In genomic region chr1:147641695-147642592, GRCh38 we compare ENCODE assay signal across 8 cellular contexts. TPM values are rescaled to one million over a fixed set of nuclear protein-coding genes. Genes with fewer than 3 reads are reported as not detected.
DNase-seq lines count a peak whose midpoint lies in the region; ATAC-seq and TF ChIP-seq lines count a peak whose summit lies in the region.

No MANE protein-coding gene starts in this region.

- no peak overlapping the region for H3K27ac Mint-ChIP-seq in activated naive CD8-positive, alpha-beta T cell treated with anti-CD3 and anti-CD28 coated beads, Interleukin-2, amount 50 U/mL, for 24 hours

- ATAC-seq in PC-3 (peak; percentile 54), GM18907 (IDR thresholded peaks at IDR 0.05; ENCODE audit: unreplicated experiment) (no peak), HG02798 (IDR thresholded peaks at IDR 0.05; ENCODE audit: poor library complexity, unreplicated experiment) (no peak)
- no peak for ATAC-seq in activated naive CD8-positive, alpha-beta T cell treated with anti-CD3 and anti-CD28 coated beads, Interleukin-2, amount 50 U/mL, for 24 hours

- intact Hi-C loops in PC-3 (cut with micrococcal nuclease), result loop anchor here (1.0 to 2.0 kb wide), 6 partner anchors 35 to 248 kb away; no protein-coding TSS in a partner anchor

- BruUV-seq in PC-3 (replicated peaks; lab: Mats Ljungman, UMichigan), result no TSS peak

- POLR2A ChIA-PET in PC-3 (lab: Charles Lee; ENCODE audit: unreplicated experiment), result interaction anchor here (0.5 kb wide), 2 partner anchors 103 to 127 kb away, joined by 3 to 4 read pairs; no protein-coding TSS in a partner anchor

- H3K9me3 ChIP-seq in PC-3 (ENCODE audit: low read length), result no peaks in the 10 kb centered on the region
- no peaks in the 10 kb centered on the region for H3K9me3 ChIP-seq in hepatocyte (ENCODE audit: low read depth)

- H3K4me2 ChIP-seq in PC-3 (ENCODE audit: low read length), result no peak overlapping the region
- peak overlapping the region; percentile 25 for H3K4me2 ChIP-seq in hepatocyte

- H3K27me3 Mint-ChIP-seq in activated naive CD8-positive, alpha-beta T cell treated with anti-CD3 and anti-CD28 coated beads, Interleukin-2, amount 50 U/mL, for 24 hours, result no peaks in the 10 kb centered on the region

- peak; percentile 97 for TF ChIP-seq CTCF in PC-3 (conservative IDR thresholded peaks at IDR 0.05; ENCODE audit: low read depth, low read length)
- peak; percentile 72 for TF ChIP-seq CTCF in hepatocyte (IDR thresholded peaks at IDR 0.05; ENCODE audit: poor library complexity)

- CTCF ChIA-PET in PC-3 (lab: Charles Lee), result interaction anchor here (0.6 kb wide), 2 partner anchors 104 to 253 kb away, joined by 3 to 4 read pairs; no protein-coding TSS in a partner anchor

- H3K9me3 Mint-ChIP-seq in activated naive CD8-positive, alpha-beta T cell treated with anti-CD3 and anti-CD28 coated beads, Interleukin-2, amount 50 U/mL, for 24 hours, result no peaks in the 10 kb centered on the region

- no peak overlapping the region for H3K9ac ChIP-seq in PC-3 (ENCODE audit: low read length)

- H3K27ac ChIP-seq in PC-3 (ENCODE audit: low read length) (no peak overlapping the region), hepatocyte (no peak overlapping the region)

- no peaks in the 10 kb centered on the region for H3K27me3 ChIP-seq in PC-3 (ENCODE audit: low read length)
- no peaks in the 10 kb centered on the region for H3K27me3 ChIP-seq in hepatocyte

- no peak overlapping the region for H2AFZ ChIP-seq in PC-3 (ENCODE audit: low read length)
- H2AFZ ChIP-seq in hepatocyte, result no peak overlapping the region

- no peaks in the 10 kb centered on the region for H3K79me2 ChIP-seq in PC-3 (ENCODE audit: low read length)
- no peaks in the 10 kb centered on the region for H3K79me2 ChIP-seq in hepatocyte

- H3K36me3 ChIP-seq in PC-3 (ENCODE audit: low read depth, low read length), result peaks cover 17% of the 10 kb centered on the region
- H3K36me3 ChIP-seq in hepatocyte (replicated peaks; ENCODE audit: insufficient read depth, low read depth), result no peaks in the 10 kb centered on the region

- H3K4me1 ChIP-seq in PC-3 (ENCODE audit: insufficient read depth, low read length), result peaks cover 15% of the 10 kb centered on the region; the same call in 1 of the 2 replicates
- H3K4me1 ChIP-seq in hepatocyte (ENCODE audit: insufficient read depth), result peaks cover 9% of the 10 kb centered on the region

- H3K4me1 Mint-ChIP-seq in activated naive CD8-positive, alpha-beta T cell treated with anti-CD3 and anti-CD28 coated beads, Interleukin-2, amount 50 U/mL, for 24 hours, result peaks cover 29% of the 10 kb centered on the region

- no peaks in the 10 kb centered on the region for H3K9me2 ChIP-seq in PC-3 (replicated peaks; ENCODE audit: low read length)
- H3K9me2 ChIP-seq in hepatocyte (replicated peaks; ENCODE audit: insufficient read depth), result no peaks in the 10 kb centered on the region

- no peak overlapping the region for H3K4me3 Mint-ChIP-seq in activated naive CD8-positive, alpha-beta T cell treated with anti-CD3 and anti-CD28 coated beads, Interleukin-2, amount 50 U/mL, for 24 hours

- H3F3A ChIP-seq in PC-3 (ENCODE audit: low read length, unreplicated experiment), result no peaks in the 10 kb centered on the region

- H3K4me3 ChIP-seq in PC-3 (ENCODE audit: low read length), result no peak overlapping the region
- no peak overlapping the region for H3K4me3 ChIP-seq in hepatocyte

- whole genome bisulfite sequencing in hepatocyte (ENCODE audit: low lambda C conversion rate, missing lambda C conversion rate), result 74% methylated on average over 17 of the region's 17 CpGs

- H4K20me1 ChIP-seq in PC-3 (ENCODE audit: low read length), result no peaks in the 10 kb centered on the region
- no peaks in the 10 kb centered on the region for H4K20me1 ChIP-seq in hepatocyte (ENCODE audit: insufficient read depth, poor library complexity, severe bottlenecking)

- DNase-seq in DMS153 treated with DMSO at 0.1 percent for 48 hours (lab: John Stamatoyannopoulos, UW; ENCODE audit: unreplicated experiment) (peak; percentile 24), HS-27A (ENCODE audit: low read depth) (peak; percentile 11), PC-3 (peak; percentile 78), hepatocyte (ENCODE audit: low spot score) (peak; percentile 71)
- DNase-seq in activated naive CD8-positive, alpha-beta T cell treated with anti-CD3 and anti-CD28 coated beads, Interleukin-2, amount 50 U/mL, for 24 hours, result peak; percentile 59
- DNase-seq in stimulated activated CD4-positive, alpha-beta T cell treated with anti-CD3 and anti-CD28 coated beads, Interleukin-1b, Interleukin-23, amount 100 ng/mL, for 24 hours (ENCODE audit: low read depth in 4 of 4, low spot score in 1 of 4), result peak in 3 of 4 experiments; percentile 20 to 47 (median 29)

- H3K36me3 Mint-ChIP-seq in activated naive CD8-positive, alpha-beta T cell treated with anti-CD3 and anti-CD28 coated beads, Interleukin-2, amount 50 U/mL, for 24 hours (ENCODE audit: low read depth), result peaks cover 5% of the 10 kb centered on the region

RNA-seq across cellular contexts. Expression of gene ACP6, which starts 28.4 kb away (rescaled TPM):
- total RNA-seq in PC-3 (2014; rRNA removed) (51.2 and 58.2 TPM in 2 replicates), hepatocyte (14.2 and 16.8 TPM in 2 replicates)
- polyA plus RNA-seq in hepatocyte, result 29.9 and 47.1 TPM in 2 replicates

Comparison
In these comparisons a context has a peak if more than half of its experiments do, and no peak if none do; other contexts are left out.
1. DNase-seq: peak in every context shown above with its lines; median percentile 78 in PC-3; 71 in hepatocyte; 59 in activated naive CD8-positive, alpha-beta T cell treated with anti-CD3 and anti-CD28 coated beads, Interleukin-2, amount 50 U/mL, for 24 hours; 29 in stimulated activated CD4-positive, alpha-beta T cell treated with anti-CD3 and anti-CD28 coated beads, Interleukin-1b, Interleukin-23, amount 100 ng/mL, for 24 hours; 24 in DMS153 treated with DMSO at 0.1 percent for 48 hours; 11 in HS-27A.